In the genomic region with DNA sequence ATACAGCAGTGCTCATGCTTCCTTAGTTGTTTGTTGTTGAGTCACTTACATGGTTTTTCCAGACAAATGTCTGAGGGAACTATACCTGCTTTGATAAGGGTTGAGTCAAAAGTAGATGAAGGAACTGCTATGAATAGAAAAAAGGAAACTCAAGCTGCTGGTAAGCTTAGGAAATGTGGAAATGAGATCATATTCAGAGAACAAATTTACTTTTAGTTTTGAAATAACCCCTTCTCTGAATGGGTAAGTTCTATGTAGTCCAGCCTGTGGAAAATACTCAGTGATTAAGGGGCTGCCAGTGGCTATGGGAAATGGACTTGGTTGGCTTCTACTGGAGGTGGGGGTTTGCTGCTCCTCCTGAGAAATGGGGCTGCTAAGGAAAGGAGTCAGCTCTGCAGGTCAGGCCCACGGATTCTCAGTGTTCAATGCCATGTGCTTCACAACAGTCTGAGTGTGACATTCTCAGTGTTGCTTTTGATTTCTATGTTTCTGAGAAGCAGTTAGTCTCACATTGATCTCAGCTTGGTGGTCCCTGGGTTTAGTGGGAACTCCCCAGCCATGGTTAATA, we compare ENCODE assay signal across 8 cellular contexts. TPM values are rescaled to one million over a fixed set of nuclear protein-coding genes. Genes with fewer than 3 reads are reported as not detected.
DNase-seq lines count a peak whose midpoint lies in the region; ATAC-seq and TF ChIP-seq lines count a peak whose summit lies in the region.

No MANE protein-coding gene starts in this region.

- ATAC-seq in GM19467 (IDR thresholded peaks at IDR 0.05; ENCODE audit: unreplicated experiment) (peak; percentile 64), HG03521 (IDR thresholded peaks at IDR 0.05; ENCODE audit: unreplicated experiment) (peak; percentile 47), lung (ENCODE audit: insufficient read depth, low FRiP score) (peak; percentile 50)

- no peak for DNase-seq in AG04450 (ENCODE audit: low read depth, low spot score)
- DNase-seq in activated T-cell treated with anti-CD3 and anti-CD28 coated beads, Interleukin-2, amount 50 U/mL, for 48 hours = peak; percentile 73 to 77
- DNase-seq in lung (ENCODE audit: low spot score) = no peak
- DNase-seq in HK-2 (ENCODE audit: unreplicated experiment) = no peak
- no peak for DNase-seq in NCI-H2107 (lab: John Stamatoyannopoulos, UW)

- H3K4me1 ChIP-seq in lung (ENCODE audit: control insufficient read depth in 2 of 2, insufficient read depth in 2 of 2, low read length in 2 of 2) (peaks cover 0 to 5% of the 10 kb centered on the region in 2 donors), thymus (ENCODE audit: control insufficient read depth, insufficient read depth, low read length) (peaks cover 12% of the 10 kb centered on the region)

- H3K27ac ChIP-seq in AG04450 (ENCODE audit: low read depth, low read length) (peak overlapping the region; percentile 52), lung (ENCODE audit: low read depth in 1 of 2, low read length in 1 of 2) (peak overlapping the region; percentile 17 to 43), thymus (ENCODE audit: low read depth) (peak overlapping the region; percentile 36)

- H3K27me3 ChIP-seq in AG04450 (ENCODE audit: control insufficient read depth, insufficient read depth, low read length) (no peaks in the 10 kb centered on the region), lung (ENCODE audit: control insufficient read depth, insufficient read depth) (no peaks in the 10 kb centered on the region), thymus (ENCODE audit: control insufficient read depth, insufficient read depth) (peaks cover 7% of the 10 kb centered on the region)

- POLR2A ChIA-PET in AG04450 (lab: Yijun Ruan, JAX) = no interaction called here

- TF ChIP-seq CTCF in AG04450 (IDR thresholded peaks at IDR 0.05; ENCODE audit: low read depth, low read length) (no peak), lung (IDR thresholded peaks at IDR 0.05; ENCODE audit: control extremely low read depth, extremely low read depth) (no peak)

- CTCF ChIA-PET in AG04450 (lab: Charles Lee) = no interaction called here

- no peaks in the 10 kb centered on the region for H3K9me3 ChIP-seq in AG04450 (ENCODE audit: control insufficient read depth, insufficient read depth, low read length)
- no peaks in the 10 kb centered on the region for H3K9me3 ChIP-seq in lung (ENCODE audit: control insufficient read depth in 2 of 2, insufficient read depth in 1 of 2, low read length in 1 of 2)
- no peaks in the 10 kb centered on the region for H3K9me3 ChIP-seq in thymus (ENCODE audit: control insufficient read depth)

- H3K4me3 ChIP-seq in AG04450 (ENCODE audit: low read depth, low read length) (no peak overlapping the region), lung (no peak overlapping the region), thymus (ENCODE audit: low read length) (no peak overlapping the region)

- H3K36me3 ChIP-seq in lung (ENCODE audit: control insufficient read depth in 2 of 2, insufficient read depth in 2 of 2, low read length in 2 of 2) (no peaks in the 10 kb centered on the region), thymus (ENCODE audit: control insufficient read depth, insufficient read depth) (no peaks in the 10 kb centered on the region)

- WGBS in lung, 2 donors = 50 to 54% methylated on average over 1 of the region's 1 CpG
- WGBS in thymus = 69% methylated on average over 1 of the region's 1 CpG

RNA-seq across cellular contexts. Expression of a gene that starts 47.7 kb away (rescaled TPM):
- polyA plus RNA-seq in AG04450 (2011; rRNA removed) (233 and 306 TPM in 2 replicates), lung (100 to 1,000 TPM; 104 to 300 TPM), thymus (119 TPM)
- 94.4 and 134 TPM in 2 replicates for polyA minus RNA-seq in AG04450 (2011; rRNA and poly(A)+ RNA removed)
- total RNA-seq in lung = 10 to 100 TPM; 23.1 to 78.7 TPM

Comparison
In these comparisons a context has a peak if more than half of its experiments do, and no peak if none do; other contexts are left out.
1. DNase-seq: peak in activated T-cell treated with anti-CD3 and anti-CD28 coated beads, Interleukin-2, amount 50 U/mL, for 48 hours (2 of 2); none in AG04450 (single experiment), lung (single experiment), HK-2 (single experiment) and NCI-H2107 (single experiment).
2. Peak in every context shown above with its lines, with median percentiles within 50 percentile points of each other: H3K27ac ChIP-seq and ATAC-seq.